19 cellular contexts compared by ENCODE assay signal in the genomic region with DNA sequence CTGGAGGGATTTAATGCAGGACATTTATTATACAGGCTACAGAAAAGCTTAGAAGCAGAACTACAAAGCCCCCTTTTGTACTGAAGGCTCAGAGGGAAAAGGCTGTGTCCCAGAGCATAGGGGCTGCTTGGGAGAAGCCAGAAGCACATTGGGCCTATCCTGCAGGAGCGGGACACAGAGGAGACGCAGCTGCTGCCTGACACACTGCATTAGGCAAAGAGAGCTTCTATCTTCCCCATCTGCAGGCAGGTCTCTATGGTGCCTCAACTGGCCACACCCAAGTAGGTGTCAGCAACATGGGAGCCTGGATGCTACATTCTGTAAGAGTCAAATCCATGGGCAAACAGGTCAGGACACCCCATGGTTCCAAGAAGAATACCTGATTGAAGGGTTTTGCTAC.
"Had no signal": no experiment of that assay in that cellular context is flagged by ENCODE, and none has a peak within 500 bp of the region (broad histone marks: within the 10 kb centered on the region; RNA-seq: fewer than 3 reads in every experiment).

No MANE protein-coding gene starts in this region.

- H3K4me3 ChIP-seq: K562 had no signal

- H3K9me3 ChIP-seq: SK-N-SH had no signal

- H3K27ac ChIP-seq: HL-60, KMS-11 had no signal

- ATAC-seq: K562 had no signal

- DNase-seq: MV-4-11, NCI-H1048, NCI-H1105, NCI-H1417, NCI-H1436 treated with DMSO at 0.1 percent for 48 hours, NCI-H1694, NCI-H187 treated with DMSO at 0.1 percent for 48 hours, NCI-H2029 treated with DMSO at 0.1 percent for 48 hours, NCI-H2171 treated with DMSO at 0.1 percent for 48 hours, NCI-H345, NCI-H446 treated with DMSO at 0.1 percent for 48 hours, NCI-H510A treated with DMSO at 0.1 percent for 48 hours, NCI-H526, Right ventricle myocardium superior, RPMI8226, SK-N-SH had no signal
